ENCODE assay signal across 12 cellular contexts in the genomic region with DNA sequence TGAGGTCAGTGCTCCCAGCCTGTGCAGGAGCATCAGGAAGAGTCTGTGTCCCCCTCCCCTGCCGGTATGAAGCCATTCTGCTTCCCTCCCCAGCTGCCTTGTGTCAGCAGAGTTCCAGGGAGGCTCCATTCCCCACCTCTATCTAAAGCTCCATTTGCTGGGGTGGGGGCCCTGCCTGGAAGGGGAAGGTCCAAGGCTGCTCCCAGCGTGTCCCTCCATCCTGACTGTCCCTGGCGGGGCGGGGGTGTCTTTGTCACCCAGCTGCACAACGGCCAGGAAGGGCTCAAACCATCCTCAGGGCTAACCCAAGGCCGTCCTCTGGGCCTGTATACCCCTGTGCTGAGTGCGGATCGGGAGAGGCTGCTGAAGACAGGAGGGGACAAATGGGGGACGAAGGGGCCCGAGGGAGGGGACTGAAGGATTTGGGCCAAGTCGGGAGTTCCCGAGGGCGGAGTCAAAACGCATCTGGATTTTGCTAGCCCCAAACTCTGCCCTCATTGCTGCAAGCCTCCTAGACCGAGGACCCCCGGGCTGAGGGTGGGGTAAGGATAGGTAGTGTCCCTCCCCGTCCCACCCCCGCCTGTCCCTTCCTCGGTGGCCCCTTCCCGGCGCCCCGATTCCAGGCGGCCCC. TPM values are rescaled to one million over a fixed set of nuclear protein-coding genes. Genes with fewer than 3 reads are reported as not detected.
DNase-seq lines count a peak whose midpoint lies in the region; ATAC-seq and TF ChIP-seq lines count a peak whose summit lies in the region.
"Had no signal": no experiment of that assay in that cellular context is flagged by ENCODE, and none has a peak within 500 bp of the region (broad histone marks: within the 10 kb centered on the region; RNA-seq: fewer than 3 reads in every experiment).

No MANE protein-coding gene starts in this region.

- peaks cover 53% of the 10 kb centered on the region for H3K27me3 Mint-ChIP-seq in WTC11 (ENCODE audit: low read depth)
- peaks cover 17 to 27% (median 26%) of the 10 kb centered on the region in 3 donors for H3K27me3 Mint-ChIP-seq in CD14-positive monocyte (ENCODE audit: low read depth in 3 of 3)

- intact Hi-C loops in CD14-positive monocyte (cut with micrococcal nuclease), result no loop called here

- H3K27ac Mint-ChIP-seq in WTC11 (no peak overlapping the region), CD14-positive monocyte (peak overlapping the region in 1 of 7 donors; percentile 50)
- H3K27ac Mint-ChIP-seq: activated naive CD8-positive, alpha-beta T cell; progenitor cell of endocrine pancreas had no signal

- peak; percentile 15; the same call in 1 of the 2 replicates for ATAC-seq in WTC11
- no peak for ATAC-seq in GM21367 (IDR thresholded peaks at IDR 0.05; ENCODE audit: unreplicated experiment)

- no peak for TF ChIP-seq EP300 in tibial nerve (IDR thresholded peaks at IDR 0.05)

- 29% methylated on average over 21 to 22 of the region's 23 CpGs for WGBS in tibial nerve, 2 donors

- H3K9me3 ChIP-seq in mucosa of rectum (ENCODE audit: control insufficient read depth in 2 of 2, low read length in 2 of 2) (no peaks in the 10 kb centered on the region), tibial nerve (no peaks in the 10 kb centered on the region)

- no peak for TF ChIP-seq POLR2A in tibial nerve (IDR thresholded peaks at IDR 0.05)

- H3K36me3 Mint-ChIP-seq in WTC11 (no peaks in the 10 kb centered on the region), CD14-positive monocyte (peaks cover 6 to 16% of the 10 kb centered on the region in 2 donors)
- H3K36me3 Mint-ChIP-seq: activated naive CD8-positive, alpha-beta T cell had no signal

- H3K36me3 ChIP-seq in mucosa of rectum (ENCODE audit: control insufficient read depth in 2 of 2, insufficient read depth in 2 of 2, low read length in 2 of 2), result no peaks in the 10 kb centered on the region
- no peaks in the 10 kb centered on the region for H3K36me3 ChIP-seq in tibial nerve
- H3K36me3 ChIP-seq: WERI-Rb-1 had no signal

- peak overlapping the region in 1 of 2 donors; percentile 92 for H3K9ac ChIP-seq in mucosa of rectum (ENCODE audit: low read depth in 1 of 2, low read length in 2 of 2)

- H3K4me1 Mint-ChIP-seq in WTC11, result peaks cover 10% of the 10 kb centered on the region
- H3K4me1 Mint-ChIP-seq in CD14-positive monocyte, result peaks cover 44% of the 10 kb centered on the region

- TF ChIP-seq CTCF in WTC11 (IDR thresholded peaks at IDR 0.05) (no peak), fibroblast of mammary gland (conservative IDR thresholded peaks at IDR 0.05; ENCODE audit: control insufficient read depth, insufficient read depth, low read depth, low read length) (no peak), tibial nerve (IDR thresholded peaks at IDR 0.05) (no peak), CD14-positive monocyte (IDR thresholded peaks at IDR 0.05) (no peak)

- no peak for DNase-seq in WTC11 (ENCODE audit: low spot score)
- DNase-seq in fibroblast of mammary gland (ENCODE audit: low read depth), result no peak
- no peak for DNase-seq in tibial nerve (ENCODE audit: low spot score in 2 of 2)
- no peak for DNase-seq in globus pallidus (ENCODE audit: low spot score)
- DNase-seq in CD14-positive monocyte (ENCODE audit: low spot score), result no peak
- DNase-seq: stimulated activated CD8-positive, alpha-beta memory T cell treated with anti-CD3 and anti-CD28 coated beads, Interleukin-4, amount 100 ng/mL, for 48 hours; WERI-Rb-1 had no signal

- no peaks in the 10 kb centered on the region for H3K9me3 Mint-ChIP-seq in WTC11
- peaks cover 0 to 8% (median 0%) of the 10 kb centered on the region in 7 donors for H3K9me3 Mint-ChIP-seq in CD14-positive monocyte

- H3K4me3 Mint-ChIP-seq in WTC11 (peak overlapping the region; percentile 66), CD14-positive monocyte (peak overlapping the region in 1 of 2 donors; percentile 65)
- H3K4me3 Mint-ChIP-seq: activated naive CD8-positive, alpha-beta T cell had no signal

- H3K4me3 ChIP-seq in fibroblast of mammary gland (ENCODE audit: control insufficient read depth, low read depth, low read length) (peak overlapping the region; percentile 48), mucosa of rectum (ENCODE audit: low read length in 2 of 2) (peak overlapping the region; percentile 20 to 77), tibial nerve (peak overlapping the region; percentile 37 to 63 (median 49))

- H3K4me1 ChIP-seq in mucosa of rectum (ENCODE audit: control insufficient read depth in 2 of 2, insufficient read depth in 2 of 2, low read length in 2 of 2), result peaks cover 36 to 50% of the 10 kb centered on the region in 2 donors
- peaks cover 0 to 74% (median 26%) of the 10 kb centered on the region in 4 donors for H3K4me1 ChIP-seq in tibial nerve

- CTCF ChIA-PET in WTC11 (lab: Charles Lee), result interaction anchor here (1.0 to 3.9 kb wide), 8 partner anchors 12 to 176 kb away, joined by 3 to 38 read pairs (median 7); no protein-coding TSS in a partner anchor

- POLR2A ChIA-PET in WTC11 (lab: Charles Lee), result no interaction called here

- H3K27me3 ChIP-seq in mucosa of rectum (ENCODE audit: control insufficient read depth in 2 of 2, insufficient read depth in 2 of 2, low read length in 2 of 2) (no peaks in the 10 kb centered on the region), tibial nerve (peaks cover 0 to 15% of the 10 kb centered on the region in 2 donors)

- peak overlapping the region; percentile 86 to 87 for H3K27ac ChIP-seq in mucosa of rectum (ENCODE audit: low read depth in 2 of 2, low read length in 2 of 2)
- peak overlapping the region; percentile 79 to 93 (median 89) for H3K27ac ChIP-seq in tibial nerve
- H3K27ac ChIP-seq: HL-60, WERI-Rb-1 had no signal

TF ChIP-seq in WTC11, 78 proteins besides CTCF, POLR2A, EP300 and RAD21 (continues in another document):
- TF ChIP-seq, protein P1, sequence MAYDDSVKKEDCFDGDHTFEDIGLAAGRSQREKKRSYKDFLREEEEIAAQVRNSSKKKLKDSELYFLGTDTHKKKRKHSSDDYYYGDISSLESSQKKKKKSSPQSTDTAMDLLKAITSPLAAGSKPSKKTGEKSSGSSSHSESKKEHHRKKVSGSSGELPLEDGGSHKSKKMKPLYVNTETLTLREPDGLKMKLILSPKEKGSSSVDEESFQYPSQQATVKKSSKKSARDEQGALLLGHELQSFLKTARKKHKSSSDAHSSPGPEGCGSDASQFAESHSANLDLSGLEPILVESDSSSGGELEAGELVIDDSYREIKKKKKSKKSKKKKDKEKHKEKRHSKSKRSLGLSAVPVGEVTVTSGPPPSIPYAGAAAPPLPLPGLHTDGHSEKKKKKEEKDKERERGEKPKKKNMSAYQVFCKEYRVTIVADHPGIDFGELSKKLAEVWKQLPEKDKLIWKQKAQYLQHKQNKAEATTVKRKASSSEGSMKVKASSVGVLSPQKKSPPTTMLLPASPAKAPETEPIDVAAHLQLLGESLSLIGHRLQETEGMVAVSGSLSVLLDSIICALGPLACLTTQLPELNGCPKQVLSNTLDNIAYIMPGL (CRISPR knock-in tag; IDR thresholded peaks at IDR 0.05), result no peak
- no peak for TF ChIP-seq ZNF219 (CRISPR knock-in tag; IDR thresholded peaks at IDR 0.05; ENCODE audit: borderline replicate concordance)
- no peak for TF ChIP-seq ZNF425 (CRISPR knock-in tag; conservative IDR thresholded peaks at IDR 0.05)
- TF ChIP-seq, protein P2, sequence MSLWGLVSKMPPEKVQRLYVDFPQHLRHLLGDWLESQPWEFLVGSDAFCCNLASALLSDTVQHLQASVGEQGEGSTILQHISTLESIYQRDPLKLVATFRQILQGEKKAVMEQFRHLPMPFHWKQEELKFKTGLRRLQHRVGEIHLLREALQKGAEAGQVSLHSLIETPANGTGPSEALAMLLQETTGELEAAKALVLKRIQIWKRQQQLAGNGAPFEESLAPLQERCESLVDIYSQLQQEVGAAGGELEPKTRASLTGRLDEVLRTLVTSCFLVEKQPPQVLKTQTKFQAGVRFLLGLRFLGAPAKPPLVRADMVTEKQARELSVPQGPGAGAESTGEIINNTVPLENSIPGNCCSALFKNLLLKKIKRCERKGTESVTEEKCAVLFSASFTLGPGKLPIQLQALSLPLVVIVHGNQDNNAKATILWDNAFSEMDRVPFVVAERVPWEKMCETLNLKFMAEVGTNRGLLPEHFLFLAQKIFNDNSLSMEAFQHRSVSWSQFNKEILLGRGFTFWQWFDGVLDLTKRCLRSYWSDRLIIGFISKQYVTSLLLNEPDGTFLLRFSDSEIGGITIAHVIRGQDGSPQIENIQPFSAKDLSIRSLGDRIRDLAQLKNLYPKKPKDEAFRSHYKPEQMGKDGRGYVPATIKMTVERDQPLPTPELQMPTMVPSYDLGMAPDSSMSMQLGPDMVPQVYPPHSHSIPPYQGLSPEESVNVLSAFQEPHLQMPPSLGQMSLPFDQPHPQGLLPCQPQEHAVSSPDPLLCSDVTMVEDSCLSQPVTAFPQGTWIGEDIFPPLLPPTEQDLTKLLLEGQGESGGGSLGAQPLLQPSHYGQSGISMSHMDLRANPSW (CRISPR knock-in tag; conservative IDR thresholded peaks at IDR 0.05; ENCODE audit: low read depth), result no peak

RNA-seq across cellular contexts. Expression of gene ACVRL1, which starts 0.7 kb away (rescaled TPM):
- total RNA-seq in WTC11 (2021) (0.64 to 1.5 TPM (median 0.98 TPM) in 3 replicates), tibial nerve (100 to 1,000 TPM in 1 of 4 donors, 10 to 100 TPM in 3; 68.4 to 318 (median 80.7) TPM)
- polyA plus RNA-seq in CD14-positive monocyte, result 1 to 10 TPM; 1.5 to 2.0 TPM
- total RNA-seq: progenitor cell of endocrine pancreas had no signal

RNA-seq across cellular contexts. Expression of gene ANKRD33, which starts 18.7 kb away (rescaled TPM):
- total RNA-seq in WTC11 (2021), result 1.7 to 2.3 TPM (median 2.0 TPM) in 3 replicates
- under 1 TPM in 2 of 4 donors, not detected in 2; 0.60 to 0.66 TPM for total RNA-seq in tibial nerve
- polyA plus RNA-seq in CD14-positive monocyte, result not detected

RNA-seq across cellular contexts. Expression of gene ACVR1B, which starts 44.9 kb away (rescaled TPM):
- total RNA-seq in WTC11 (2021), result 20.9 to 24.1 TPM (median 22.3 TPM) in 3 replicates
- total RNA-seq in tibial nerve, result 10 to 100 TPM; 11.6 to 19.8 (median 17.1) TPM
- 1 to 10 TPM; 1.8 to 3.9 TPM for polyA plus RNA-seq in CD14-positive monocyte

RNA-seq across cellular contexts. Expression of gene FIGNL2, which starts 58.0 kb away (rescaled TPM):
- total RNA-seq in WTC11 (2021) (9.9 to 10.3 TPM (median 10.0 TPM) in 3 replicates), tibial nerve (1 to 10 TPM; 1.1 to 2.1 (median 1.3) TPM)
- polyA plus RNA-seq in CD14-positive monocyte, result under 1 TPM in 1 of 2 donors, not detected in 1; 0.06 TPM

Comparison
In these comparisons a context has a peak if more than half of its experiments do, and no peak if none do; other contexts are left out.
1. RNA of gene ACVRL1, which starts 0.7 kb away (total RNA-seq): 68.4 to 318 TPM in tibial nerve; 0.64 to 1.5 TPM in WTC11; every median in the first group is over 10 times any median in the second.
2. Peak in every context shown above with its lines, with median percentiles within 50 percentile points of each other: H3K4me3 ChIP-seq.